8 cellular contexts compared by ENCODE assay signal in the genomic region with DNA sequence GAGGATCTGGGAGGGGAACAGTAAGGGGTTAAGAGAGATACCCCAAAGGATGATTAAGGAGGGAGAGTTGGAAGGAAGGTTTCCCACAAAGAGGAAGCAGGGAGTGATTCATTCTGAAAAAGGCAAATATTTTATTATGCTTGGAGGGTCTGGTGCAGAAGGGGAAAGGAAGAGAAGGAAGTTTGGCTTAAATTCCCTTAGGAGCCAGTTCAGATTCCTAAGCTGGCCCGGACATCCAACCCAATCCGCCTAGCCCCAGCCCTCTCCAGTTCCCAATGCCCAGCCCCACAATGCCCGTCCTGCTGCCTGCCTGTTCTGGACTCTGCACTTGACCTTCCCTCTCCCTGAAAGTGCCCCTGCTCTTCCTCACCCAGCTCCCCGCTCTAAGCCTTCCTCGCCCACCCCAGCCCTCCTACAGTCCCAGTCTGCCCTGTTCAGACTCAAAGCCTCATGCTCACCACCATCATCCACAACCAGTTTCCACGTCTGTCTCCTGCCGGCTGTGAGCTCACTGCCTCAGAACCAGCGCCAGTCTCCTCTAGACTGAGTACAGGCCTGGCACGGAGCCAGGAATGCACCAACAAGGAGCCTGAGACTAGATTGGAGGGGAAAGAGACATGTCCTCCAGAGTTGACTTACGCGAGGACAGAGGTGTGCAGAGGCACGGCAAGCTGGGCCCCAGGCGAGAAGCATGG. TPM values are rescaled to one million over a fixed set of nuclear protein-coding genes. Genes with fewer than 3 reads are reported as not detected.
DNase-seq lines count a peak whose midpoint lies in the region; ATAC-seq and TF ChIP-seq lines count a peak whose summit lies in the region.

No MANE protein-coding gene starts in this region.

- peak overlapping the region; percentile 48 for H3K27ac ChIP-seq in A673 (ENCODE audit: low read depth, low read length, poor library complexity, severe bottlenecking)
- H3K27ac ChIP-seq in dorsolateral prefrontal cortex, result peak overlapping the region in 50 of 59 donors; percentile 0 to 85 (median 54)
- peak overlapping the region; percentile 14 to 17 for H3K27ac ChIP-seq in mucosa of rectum (ENCODE audit: low read depth in 2 of 2, low read length in 2 of 2)

- peaks cover 5% of the 10 kb centered on the region for H3K36me3 ChIP-seq in A673 (ENCODE audit: insufficient read depth, low read length, poor library complexity, severe bottlenecking)
- peaks cover 11 to 12% of the 10 kb centered on the region in 2 donors for H3K36me3 ChIP-seq in mucosa of rectum (ENCODE audit: control insufficient read depth in 2 of 2, insufficient read depth in 2 of 2, low read length in 2 of 2)

- H3K27me3 ChIP-seq in A673 (replicated peaks; ENCODE audit: insufficient read depth, low read depth, low read length, poor library complexity) (no peaks in the 10 kb centered on the region), dorsolateral prefrontal cortex (no peaks in the 10 kb centered on the region), mucosa of rectum (ENCODE audit: control insufficient read depth in 2 of 2, insufficient read depth in 2 of 2, low read length in 2 of 2) (no peaks in the 10 kb centered on the region)

- H3K4me1 ChIP-seq in A673 (ENCODE audit: insufficient read depth, low read length, poor library complexity, severe bottlenecking) (peaks cover 47% of the 10 kb centered on the region), mucosa of rectum (ENCODE audit: control insufficient read depth in 2 of 2, insufficient read depth in 2 of 2, low read length in 2 of 2) (peaks cover 38 to 59% of the 10 kb centered on the region in 2 donors)

- TF ChIP-seq EP300 in Ishikawa (IDR thresholded peaks at IDR 0.05; ENCODE audit: borderline replicate concordance), result no peak

- ATAC-seq in GM21528 (IDR thresholded peaks at IDR 0.05; ENCODE audit: low FRiP score, unreplicated experiment) (no peak), HG02678 (IDR thresholded peaks at IDR 0.05; ENCODE audit: unreplicated experiment) (no peak)

- no TSS peak for BruUV-seq in A673 (replicated peaks; lab: Mats Ljungman, UMichigan)

- TF ChIP-seq RAD21 in Ishikawa (IDR thresholded peaks at IDR 0.05; ENCODE audit: low read depth), result no peak

- POLR2A ChIA-PET in A673 (lab: Charles Lee; ENCODE audit: low non-redundant PET), result no interaction called here

- peak; percentile 78 for DNase-seq in A673 (ENCODE audit: low spot score)
- DNase-seq in dorsolateral prefrontal cortex, result peak in 7 of 10 donors; percentile 38 to 76 (median 60)
- DNase-seq in NCI-H2107 treated with DMSO at 0.1 percent for 48 hours (lab: John Stamatoyannopoulos, UW; ENCODE audit: unreplicated experiment), result no peak
- no peak for DNase-seq in NCI-H774 (lab: John Stamatoyannopoulos, UW)

- intact Hi-C loops in A673 (cut with micrococcal nuclease; ENCODE audit: unreplicated experiment) (no loop called here), dorsolateral prefrontal cortex (cut with DNase I) (no loop called here)

- CTCF ChIA-PET in A673 (lab: Charles Lee), result no interaction called here

- H3K4me3 ChIP-seq in A673 (ENCODE audit: low read depth, low read length, poor library complexity, severe bottlenecking), result no peak overlapping the region
- no peak overlapping the region for H3K4me3 ChIP-seq in dorsolateral prefrontal cortex
- H3K4me3 ChIP-seq in mucosa of rectum (ENCODE audit: low read length in 2 of 2), result no peak overlapping the region

- H3K9me3 ChIP-seq in A673 (ENCODE audit: low read depth, low read length, poor library complexity, severe bottlenecking) (no peaks in the 10 kb centered on the region), mucosa of rectum (ENCODE audit: control insufficient read depth in 2 of 2, low read length in 2 of 2) (no peaks in the 10 kb centered on the region)

- TF ChIP-seq CTCF in A673 (conservative IDR thresholded peaks at IDR 0.05; ENCODE audit: low read depth, low read length) (no peak), dorsolateral prefrontal cortex (IDR thresholded peaks at IDR 0.05 in 54 of 56, conservative IDR thresholded peaks at IDR 0.05 in 2 of 56; ENCODE audit: low read depth in 1 of 56, partially characterized antibody in 56 of 56) (no peak)

- peak overlapping the region in 1 of 2 donors; percentile 26 for H3K9ac ChIP-seq in mucosa of rectum (ENCODE audit: low read depth in 1 of 2, low read length in 2 of 2)

TF ChIP-seq in Ishikawa, 13 proteins besides CTCF, POLR2A, EP300 and RAD21:
- no peak for TF ChIP-seq EGR1 (IDR thresholded peaks at IDR 0.05)
- peak; percentile 71 for TF ChIP-seq NFIC (IDR thresholded peaks at IDR 0.05)

RNA-seq across cellular contexts. Expression of gene CAPN2, which starts 18.9 kb away (rescaled TPM):
- total RNA-seq in A673 (2021), result 131 and 137 TPM in 2 replicates
- total RNA-seq in dorsolateral prefrontal cortex, result 100 to 1,000 TPM in 66 of 120 experiments, 10 to 100 TPM in 54; 66.7 to 318 (median 103) TPM

Comparison
In these comparisons a context has a peak if more than half of its experiments do, and no peak if none do; other contexts are left out.
1. DNase-seq: peak in A673 (single experiment) and dorsolateral prefrontal cortex (7 of 10); none in NCI-H2107 treated with DMSO at 0.1 percent for 48 hours (single experiment) and NCI-H774 (single experiment).
2. Peak in every context shown above with its lines, with median percentiles within 50 percentile points of each other: H3K27ac ChIP-seq.